In the genomic region with DNA sequence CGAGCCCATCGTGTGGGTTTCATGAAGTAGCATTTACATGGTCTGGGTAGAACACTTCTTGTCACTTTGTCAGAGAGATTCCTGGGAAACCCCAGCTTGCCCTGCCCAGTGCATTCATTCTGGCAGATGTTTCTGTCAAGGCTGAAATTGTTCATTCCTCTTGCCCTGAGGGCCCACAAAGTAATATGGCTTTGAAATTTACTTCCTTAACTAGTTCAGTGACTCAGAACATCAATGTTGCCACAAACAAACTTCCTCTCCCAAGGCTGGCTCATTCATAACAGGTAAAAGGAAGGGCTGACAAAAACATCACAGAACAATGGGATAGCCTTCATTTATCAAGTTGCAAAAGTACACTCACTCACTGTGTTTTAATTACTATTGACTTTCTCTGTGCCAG, we compare ENCODE assay signal across 9 cellular contexts. TPM values are rescaled to one million over a fixed set of nuclear protein-coding genes. Genes with fewer than 3 reads are reported as not detected.
A peak's percentile ranks its signal among the peaks of the same experiment; 100 is the strongest.
DNase-seq lines count a peak whose midpoint lies in the region; ATAC-seq and TF ChIP-seq lines count a peak whose summit lies in the region.
"Had no signal": no experiment of that assay in that cellular context is flagged by ENCODE, and none has a peak within 500 bp of the region (broad histone marks: within the 10 kb centered on the region; RNA-seq: fewer than 3 reads in every experiment).

No MANE protein-coding gene starts in this region.

- peaks cover 2% of the 10 kb centered on the region for H3K27me3 Mint-ChIP-seq in activated CD4-positive, alpha-beta T cell treated with anti-CD3 and anti-CD28 coated beads, Interleukin-2, amount 10 ng/mL, durations not matched to agents 7 days and 5 days
- H3K27me3 Mint-ChIP-seq in stimulated activated memory B cell treated with anti-CD40 and anti-IgM and Interleukin-4, amounts not matched to agents 10 μg/mL and 1 μg/mL and 100 μg/mL, for 72 hours = no peaks in the 10 kb centered on the region

- H3K27me3 ChIP-seq in WERI-Rb-1 (ENCODE audit: insufficient read depth, low read depth, severe bottlenecking) = no peaks in the 10 kb centered on the region

- H3K4me1 Mint-ChIP-seq in activated CD4-positive, alpha-beta T cell treated with anti-CD3 and anti-CD28 coated beads, Interleukin-2, amount 10 ng/mL, durations not matched to agents 7 days and 5 days = peaks cover 36% of the 10 kb centered on the region
- peaks cover 57% of the 10 kb centered on the region for H3K4me1 Mint-ChIP-seq in stimulated activated memory B cell treated with anti-CD40 and anti-IgM and Interleukin-4, amounts not matched to agents 10 μg/mL and 1 μg/mL and 100 μg/mL, for 72 hours

- DNase-seq in activated CD4-positive, alpha-beta T cell treated with anti-CD3 and anti-CD28 coated beads, Interleukin-2, amount 10 ng/mL, durations not matched to agents 7 days and 5 days = peak; percentile 10
- DNase-seq in activated CD4-positive, alpha-beta T cell treated with anti-CD3 and anti-CD28 coated beads, Interleukin-2, amount 50 U/mL, for 48 hours = no peak
- DNase-seq in OCI-M1 (lab: John Stamatoyannopoulos, UW) (peak; percentile 18), epithelial cell of esophagus (ENCODE audit: low read depth) (peak; percentile 98), WERI-Rb-1 (no peak), COR-L47 (lab: John Stamatoyannopoulos, UW) (no peak)
- DNase-seq: ACHN had no signal

- ATAC-seq in stimulated activated memory B cell treated with anti-CD40 and anti-IgM and Interleukin-4, amounts not matched to agents 10 μg/mL and 1 μg/mL and 100 μg/mL, for 72 hours = peak; percentile 4
- no peak for ATAC-seq in GM21529 (IDR thresholded peaks at IDR 0.05; ENCODE audit: unreplicated experiment)

- no peak overlapping the region for H3K27ac ChIP-seq in WERI-Rb-1

- no peaks in the 10 kb centered on the region for H3K9me3 ChIP-seq in WERI-Rb-1 (ENCODE audit: severe bottlenecking)

- H3K9me3 Mint-ChIP-seq in activated CD4-positive, alpha-beta T cell treated with anti-CD3 and anti-CD28 coated beads, Interleukin-2, amount 10 ng/mL, durations not matched to agents 7 days and 5 days = no peaks in the 10 kb centered on the region
- H3K9me3 Mint-ChIP-seq in stimulated activated memory B cell treated with anti-CD40 and anti-IgM and Interleukin-4, amounts not matched to agents 10 μg/mL and 1 μg/mL and 100 μg/mL, for 72 hours = no peaks in the 10 kb centered on the region

- peak overlapping the region; percentile 0 for H3K27ac Mint-ChIP-seq in activated CD4-positive, alpha-beta T cell treated with anti-CD3 and anti-CD28 coated beads, Interleukin-2, amount 10 ng/mL, durations not matched to agents 7 days and 5 days
- H3K27ac Mint-ChIP-seq in stimulated activated memory B cell treated with anti-CD40 and anti-IgM and Interleukin-4, amounts not matched to agents 10 μg/mL and 1 μg/mL and 100 μg/mL, for 72 hours = peak overlapping the region; percentile 79

- H3K4me3 ChIP-seq in epithelial cell of esophagus (ENCODE audit: low read length) (no peak overlapping the region), WERI-Rb-1 (ENCODE audit: low read depth, low read length) (no peak overlapping the region)

- CTCF ChIA-PET in activated CD4-positive, alpha-beta T cell treated with anti-CD3 and anti-CD28 coated beads, Interleukin-2, amount 10 ng/mL, durations not matched to agents 7 days and 5 days (lab: Charles Lee) = interaction anchor here (1.0 kb wide), 1 partner anchor 23 kb away, joined by 3 read pairs; no protein-coding TSS in a partner anchor

- TF ChIP-seq CTCF in epithelial cell of esophagus (IDR thresholded peaks at IDR 0.05; ENCODE audit: insufficient read depth, low read depth, low read length, missing control alignments) = no peak
- no peak for TF ChIP-seq CTCF in WERI-Rb-1 (IDR thresholded peaks at IDR 0.05; ENCODE audit: low read depth, low read length)

- POLR2A ChIA-PET in activated CD4-positive, alpha-beta T cell treated with anti-CD3 and anti-CD28 coated beads, Interleukin-2, amount 10 ng/mL, durations not matched to agents 7 days and 5 days (lab: Charles Lee) = no interaction called here

- no peaks in the 10 kb centered on the region for H3K36me3 ChIP-seq in WERI-Rb-1

- no peak overlapping the region for H3K4me3 Mint-ChIP-seq in activated CD4-positive, alpha-beta T cell treated with anti-CD3 and anti-CD28 coated beads, Interleukin-2, amount 10 ng/mL, durations not matched to agents 7 days and 5 days
- peak overlapping the region; percentile 36 for H3K4me3 Mint-ChIP-seq in stimulated activated memory B cell treated with anti-CD40 and anti-IgM and Interleukin-4, amounts not matched to agents 10 μg/mL and 1 μg/mL and 100 μg/mL, for 72 hours

- H3K36me3 Mint-ChIP-seq in activated CD4-positive, alpha-beta T cell treated with anti-CD3 and anti-CD28 coated beads, Interleukin-2, amount 10 ng/mL, durations not matched to agents 7 days and 5 days (ENCODE audit: low read depth) = no peaks in the 10 kb centered on the region
- H3K36me3 Mint-ChIP-seq in stimulated activated memory B cell treated with anti-CD40 and anti-IgM and Interleukin-4, amounts not matched to agents 10 μg/mL and 1 μg/mL and 100 μg/mL, for 72 hours = no peaks in the 10 kb centered on the region

RNA-seq across cellular contexts. Expression of a gene that starts 5.0 kb away (rescaled TPM):
- 10 to 100 TPM; 64.1 to 67.1 TPM for total RNA-seq in activated CD4-positive, alpha-beta T cell treated with anti-CD3 and anti-CD28 coated beads, Interleukin-2, amount 10 ng/mL, durations not matched to agents 7 days and 5 days

Comparison
In these comparisons a context has a peak if more than half of its experiments do, and no peak if none do; other contexts are left out.
1. DNase-seq: peak in activated CD4-positive, alpha-beta T cell treated with anti-CD3 and anti-CD28 coated beads, Interleukin-2, amount 10 ng/mL, durations not matched to agents 7 days and 5 days (single experiment), OCI-M1 (single experiment) and epithelial cell of esophagus (single experiment); none in activated CD4-positive, alpha-beta T cell treated with anti-CD3 and anti-CD28 coated beads, Interleukin-2, amount 50 U/mL, for 48 hours (0 of 2), WERI-Rb-1 (single experiment) and COR-L47 (single experiment).